1 cellular context compared by ENCODE assay signal in genomic region chr13:73073050-73073449, GRCh38.
TF ChIP-seq lines count a peak whose summit lies in the region.

No MANE protein-coding gene starts in this region.

TF ChIP-seq in IMR-90, 13 proteins besides CTCF, POLR2A, EP300 and RAD21:
- no peak for TF ChIP-seq FOS (IDR thresholded peaks at IDR 0.05; ENCODE audit: low read depth, low read length)
- no peak for TF ChIP-seq NFE2L2 (IDR thresholded peaks at IDR 0.05; ENCODE audit: low read depth, low read length)
- no peak for TF ChIP-seq ELK1 (IDR thresholded peaks at IDR 0.05; ENCODE audit: borderline replicate concordance, low read depth, low read length)
- no peak for TF ChIP-seq RCOR1 (IDR thresholded peaks at IDR 0.05; ENCODE audit: insufficient replicate concordance, low read length)
- no peak for TF ChIP-seq RFX5 (IDR thresholded peaks at IDR 0.05; ENCODE audit: low read depth, low read length)
- no peak for TF ChIP-seq CEBPB (IDR thresholded peaks at IDR 0.05; ENCODE audit: low read depth, low read length)
- TF ChIP-seq USF2 (IDR thresholded peaks at IDR 0.05; ENCODE audit: low read depth, low read length) = no peak
- no peak for TF ChIP-seq CHD1 (IDR thresholded peaks at IDR 0.05; ENCODE audit: low read depth, low read length)
- no peak for TF ChIP-seq BHLHE40 (IDR thresholded peaks at IDR 0.05; ENCODE audit: low read depth, low read length)
- no peak for TF ChIP-seq SMC3 (IDR thresholded peaks at IDR 0.05; ENCODE audit: low read depth, low read length)
- no peak for TF ChIP-seq MXI1 (IDR thresholded peaks at IDR 0.05; ENCODE audit: borderline replicate concordance, low read depth, low read length)
- no peak for TF ChIP-seq MAZ (IDR thresholded peaks at IDR 0.05; ENCODE audit: borderline replicate concordance, low read depth, low read length)
- TF ChIP-seq MAFK (IDR thresholded peaks at IDR 0.05; ENCODE audit: low read depth, low read length) = no peak
